22 cellular contexts compared by ENCODE assay signal in genomic region chr3:61910732-61911131, GRCh38.
A peak's percentile ranks its signal among the peaks of the same experiment; 100 is the strongest.
DNase-seq lines count a peak whose midpoint lies in the region; ATAC-seq, FAIRE-seq and TF ChIP-seq lines count a peak whose summit lies in the region.
"Had no signal": no experiment of that assay in that cellular context is flagged by ENCODE, and none has a peak within 500 bp of the region (broad histone marks: within the 10 kb centered on the region; RNA-seq: fewer than 3 reads in every experiment).

No MANE protein-coding gene starts in this region.

- H2BK5ac ChIP-seq in H9 (ENCODE audit: insufficient read length, low read length): no peak overlapping the region

- H3K4me2 ChIP-seq in H9 (ENCODE audit: insufficient read depth, insufficient read length, low read length): no peak overlapping the region

- H2AK5ac ChIP-seq in H9 (ENCODE audit: insufficient read length, low read length): no peak overlapping the region

- no peak overlapping the region for H3K9ac ChIP-seq in H9 (ENCODE audit: extremely low read depth, insufficient read length, low read length)

- ATAC-seq in GM21619 (IDR thresholded peaks at IDR 0.05; ENCODE audit: unreplicated experiment) (peak; percentile 41), WTC11 (peak; percentile 29), HG03095 (IDR thresholded peaks at IDR 0.05; ENCODE audit: unreplicated experiment) (no peak), GM21786 (IDR thresholded peaks at IDR 0.05; ENCODE audit: unreplicated experiment) (no peak)
- no peak for ATAC-seq in activated naive CD4-positive, alpha-beta T cell treated with anti-CD3 and anti-CD28 coated beads, Interleukin-2, amount 50 U/mL, for 72 hours
- ATAC-seq: HepG2 had no signal

- H3K23ac ChIP-seq in H9 (ENCODE audit: insufficient read length, low read depth, low read length): no peak overlapping the region

- CTCF ChIA-PET in WTC11 (lab: Charles Lee): no interaction called here

- no peak overlapping the region for H2BK15ac ChIP-seq in H9 (ENCODE audit: low read depth, low read length)

- H4K20me1 ChIP-seq in H9 (ENCODE audit: control insufficient read depth, insufficient read depth, insufficient read length): no peaks in the 10 kb centered on the region

- H3K4me3 Mint-ChIP-seq in H9 (no peak overlapping the region), WTC11 (no peak overlapping the region)
- H3K4me3 Mint-ChIP-seq: CD4-positive, CD25-positive, alpha-beta regulatory T cell; CD8-positive, alpha-beta memory T cell had no signal

- no peak for TF ChIP-seq CTCF in H9 (conservative IDR thresholded peaks at IDR 0.05)
- TF ChIP-seq CTCF in WTC11 (IDR thresholded peaks at IDR 0.05): no peak

- H3T11ph ChIP-seq in H9 (ENCODE audit: low read length): no peak overlapping the region

- no peak overlapping the region for H4K5ac ChIP-seq in H9 (ENCODE audit: insufficient read length, low read depth, low read length)

- peak overlapping the region in 2 of 3 experiments; percentile 8 to 59; a peak in 4 of 7 replicates for H3K27ac Mint-ChIP-seq in H9
- H3K27ac Mint-ChIP-seq in WTC11: peak overlapping the region; percentile 36; the same call in 1 of the 2 replicates
- H3K27ac Mint-ChIP-seq in activated naive CD4-positive, alpha-beta T cell treated with anti-CD3 and anti-CD28 coated beads, Interleukin-2, amount 50 U/mL, for 72 hours: no peak overlapping the region
- H3K27ac Mint-ChIP-seq: CD4-positive, CD25-positive, alpha-beta regulatory T cell; CD8-positive, alpha-beta memory T cell; IgD-negative memory B cell had no signal

- DNase-seq in H9: no peak
- no peak for DNase-seq in WTC11 (ENCODE audit: low spot score)
- DNase-seq in HTR-8/SVneo (ENCODE audit: insufficient read length, low spot score): no peak
- no peak for DNase-seq in activated naive CD4-positive, alpha-beta T cell treated with anti-CD3 and anti-CD28 coated beads, Interleukin-2, amount 50 U/mL, for 72 hours (ENCODE audit: low spot score in 2 of 2)
- DNase-seq: ACHN; BE2C; C1 segment of cervical spinal cord; CD4-positive, CD25-positive, alpha-beta regulatory T cell; CD8-positive, alpha-beta memory T cell; COR-L47; DMS 273 treated with DMSO at 0.1 percent for 48 hours; GOT3; H7; Karpas-422; KBM-7 had no signal

- no peak for FAIRE-seq in HTR-8/SVneo (lab: Jason Lieb, UNC)
- FAIRE-seq: A204.1, G401.6, HepG2 had no signal

- no peaks in the 10 kb centered on the region for H3K23me2 ChIP-seq in H9 (ENCODE audit: insufficient read length, low read depth, low read length, poor library complexity, severe bottlenecking)

- no peaks in the 10 kb centered on the region for H3K9me3 ChIP-seq in H9 (ENCODE audit: control insufficient read depth, low read depth, low read length)
- H3K9me3 ChIP-seq: BE2C had no signal

- H3K79me2 ChIP-seq in H9 (ENCODE audit: insufficient read depth, low read length): peaks cover 11% of the 10 kb centered on the region; the same call in 1 of the 2 replicates

- peaks cover 6% of the 10 kb centered on the region for H3K79me1 ChIP-seq in H9 (ENCODE audit: insufficient read depth, low read depth, low read length, poor library complexity, severe bottlenecking)

- H4K91ac ChIP-seq in H9 (ENCODE audit: insufficient read length, low read depth, low read length): no peak overlapping the region

- H3K4me1 ChIP-seq in H9 (ENCODE audit: insufficient read depth, low read length): peaks cover 7% of the 10 kb centered on the region; the same call in 1 of the 2 replicates
- H3K4me1 ChIP-seq: BE2C had no signal

- H2BK120ac ChIP-seq in H9 (ENCODE audit: low read depth, low read length, poor library complexity, severe bottlenecking): no peak overlapping the region

- no peak overlapping the region for H3K56ac ChIP-seq in H9 (ENCODE audit: insufficient read length, low read depth, low read length)

- H3K14ac ChIP-seq in H9 (ENCODE audit: insufficient read depth, low read length): no peak overlapping the region

- no peak overlapping the region for H3K4ac ChIP-seq in H9 (ENCODE audit: low read depth, low read length)

- H4K8ac ChIP-seq in H9 (replicated peaks; ENCODE audit: insufficient read length, low read depth, low read length): no peak overlapping the region

- no peak overlapping the region for H3K18ac ChIP-seq in H9 (ENCODE audit: insufficient read length, low read depth, low read length)

- no peak overlapping the region for H2BK12ac ChIP-seq in H9 (ENCODE audit: insufficient read length, low read depth, low read length)

- H2BK20ac ChIP-seq in H9 (ENCODE audit: low read depth, low read length, poor library complexity, severe bottlenecking): no peak overlapping the region

- POLR2A ChIA-PET in WTC11 (lab: Charles Lee): no interaction called here

- H3K36me3 Mint-ChIP-seq in H9 (ENCODE audit: insufficient read depth in 1 of 3, low read depth in 3 of 3) (no peaks in the 10 kb centered on the region), WTC11 (no peaks in the 10 kb centered on the region)
- no peaks in the 10 kb centered on the region for H3K36me3 Mint-ChIP-seq in activated naive CD4-positive, alpha-beta T cell treated with anti-CD3 and anti-CD28 coated beads, Interleukin-2, amount 50 U/mL, for 72 hours
- H3K36me3 Mint-ChIP-seq: CD4-positive, CD25-positive, alpha-beta regulatory T cell; CD8-positive, alpha-beta memory T cell; IgD-negative memory B cell had no signal

- H2AFZ ChIP-seq in H9 (ENCODE audit: low read length): no peak overlapping the region

- H3K9me3 Mint-ChIP-seq in H9 (no peaks in the 10 kb centered on the region), WTC11 (no peaks in the 10 kb centered on the region)
- no peaks in the 10 kb centered on the region for H3K9me3 Mint-ChIP-seq in activated naive CD4-positive, alpha-beta T cell treated with anti-CD3 and anti-CD28 coated beads, Interleukin-2, amount 50 U/mL, for 72 hours
- H3K9me3 Mint-ChIP-seq: IgD-negative memory B cell had no signal

- H3K27me3 Mint-ChIP-seq in H9 (ENCODE audit: low read depth) (no peaks in the 10 kb centered on the region), WTC11 (ENCODE audit: low read depth) (no peaks in the 10 kb centered on the region)
- H3K27me3 Mint-ChIP-seq: CD4-positive, CD25-positive, alpha-beta regulatory T cell; CD8-positive, alpha-beta memory T cell; IgD-negative memory B cell had no signal

- H3K4me1 Mint-ChIP-seq in H9 (peaks cover 51 to 63% of the 10 kb centered on the region in 2 experiments), WTC11 (peaks cover 73% of the 10 kb centered on the region)
- H3K4me1 Mint-ChIP-seq: CD4-positive, CD25-positive, alpha-beta regulatory T cell; CD8-positive, alpha-beta memory T cell had no signal

- whole genome bisulfite sequencing in H9 (ENCODE audit: extremely low coverage, insufficient read length, low lambda C conversion rate): no CpG with 5 or more reads among the region's 3 CpGs

- no peak overlapping the region for H3K27ac ChIP-seq in H9 (ENCODE audit: insufficient read length, low read depth, low read length)

- no peaks in the 10 kb centered on the region for H3K27me3 ChIP-seq in H9 (ENCODE audit: insufficient read depth, low read length)
- H3K27me3 ChIP-seq: BE2C had no signal

TF ChIP-seq in WTC11, 78 proteins besides CTCF, POLR2A, EP300 and RAD21 (continues in another document):
- TF ChIP-seq OVOL2 (CRISPR knock-in tag; IDR thresholded peaks at IDR 0.05; ENCODE audit: borderline replicate concordance) (no peak), NFE2L1 (CRISPR knock-in tag; IDR thresholded peaks at IDR 0.05) (no peak), FOXK1 (CRISPR knock-in tag; IDR thresholded peaks at IDR 0.05) (no peak), ATF3 (CRISPR knock-in tag; conservative IDR thresholded peaks at IDR 0.05) (no peak), ESRRA (CRISPR knock-in tag; IDR thresholded peaks at IDR 0.05; ENCODE audit: borderline replicate concordance) (no peak), CREB1 (CRISPR knock-in tag; IDR thresholded peaks at IDR 0.05) (no peak), ARID4B (CRISPR knock-in tag; IDR thresholded peaks at IDR 0.05; ENCODE audit: borderline replicate concordance) (no peak)

Comparison
In these comparisons a context has a peak if more than half of its experiments do, and no peak if none do; other contexts are left out.
1. ATAC-seq: peak in GM21619 (single experiment) and WTC11 (single experiment); none in HG03095 (single experiment), GM21786 (single experiment) and activated naive CD4-positive, alpha-beta T cell treated with anti-CD3 and anti-CD28 coated beads, Interleukin-2, amount 50 U/mL, for 72 hours (0 of 2).
2. H3K27ac Mint-ChIP-seq: peak in H9 (2 of 3) and WTC11 (single experiment); none in activated naive CD4-positive, alpha-beta T cell treated with anti-CD3 and anti-CD28 coated beads, Interleukin-2, amount 50 U/mL, for 72 hours (0 of 2).